ENCODE assay signal across 24 cellular contexts in the genomic region with DNA sequence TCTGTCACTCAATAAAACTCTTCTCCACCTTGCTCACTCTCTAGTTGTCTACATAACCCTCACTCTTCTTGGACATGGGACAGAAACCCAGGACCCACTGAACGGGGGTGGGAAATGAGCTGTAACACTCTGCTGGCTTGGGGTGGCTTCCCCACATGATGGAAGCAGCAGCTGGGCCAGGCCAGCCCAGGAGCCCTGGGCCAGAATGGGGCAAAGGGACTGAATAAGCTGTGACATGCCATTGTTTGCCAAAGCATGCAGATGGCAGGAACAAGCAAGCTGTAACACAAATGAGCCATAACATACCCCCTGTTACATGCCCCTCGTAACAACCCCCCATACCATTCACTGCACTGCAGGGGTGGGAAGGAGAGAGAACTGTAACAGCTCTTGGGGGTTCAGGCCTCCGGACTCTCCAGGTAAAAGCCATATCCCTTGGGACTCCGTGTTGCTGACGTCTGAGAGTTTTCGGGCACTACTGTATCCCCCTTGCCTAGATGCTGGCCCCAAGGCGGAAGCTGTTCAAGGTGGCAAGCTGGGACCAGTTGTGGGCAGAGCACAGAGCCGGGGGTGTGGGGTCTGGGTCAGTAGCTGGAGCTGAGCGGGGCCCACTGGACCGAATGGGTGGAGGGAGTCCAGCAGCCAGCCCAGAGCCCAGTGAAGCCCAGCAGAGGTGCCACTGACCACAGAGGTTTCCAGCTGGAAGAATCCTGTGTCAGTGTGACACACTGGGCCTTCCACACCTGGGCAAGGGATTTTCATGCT. TPM values are rescaled to one million over a fixed set of nuclear protein-coding genes. Genes with fewer than 3 reads are reported as not detected.
DNase-seq lines count a peak whose midpoint lies in the region; ATAC-seq and TF ChIP-seq lines count a peak whose summit lies in the region.
"Had no signal": no experiment of that assay in that cellular context is flagged by ENCODE, and none has a peak within 500 bp of the region (broad histone marks: within the 10 kb centered on the region; RNA-seq: fewer than 3 reads in every experiment).

No MANE protein-coding gene starts in this region.

- H3K9me3 ChIP-seq in testis = no peaks in the 10 kb centered on the region

- no peak overlapping the region for H3K4me3 Mint-ChIP-seq in stimulated activated naive CD8-positive, alpha-beta T cell treated with anti-CD3 and anti-CD28 coated beads, Interleukin-15, Interleukin-2, amounts not matched to agents 100 ng/mL and 50 ng/mL, for 24 hours
- H3K4me3 Mint-ChIP-seq: CD4-positive, CD25-positive, alpha-beta regulatory T cell; GM23338; IgD-negative memory B cell had no signal

- ATAC-seq in stimulated activated naive CD8-positive, alpha-beta T cell treated with anti-CD3 and anti-CD28 coated beads, Interleukin-15, Interleukin-2, amounts not matched to agents 100 U/mL and 50 U/mL, for 24 hours = no peak
- no peak for ATAC-seq in left lobe of liver
- ATAC-seq in sciatic nerve = no peak
- ATAC-seq: GM23338 had no signal

- H3K4me1 ChIP-seq in testis = no peaks in the 10 kb centered on the region

- intact Hi-C loops in sciatic nerve (cut with DNase I) = no loop called here
- intact Hi-C loops in testis (cut with DNase I; ENCODE audit: low total_unique reads) = no loop called here

- no peak overlapping the region for H3K27ac ChIP-seq in substantia nigra (ENCODE audit: low read depth, low read length, poor library complexity, severe bottlenecking)
- no peak overlapping the region for H3K27ac ChIP-seq in testis
- H3K27ac ChIP-seq: BLaER1, KMS-11, PC-9 had no signal

- H3K27me3 ChIP-seq in testis = no peaks in the 10 kb centered on the region
- H3K27me3 ChIP-seq: BLaER1 had no signal

- TF ChIP-seq POLR2A in testis (IDR thresholded peaks at IDR 0.05) = no peak

- no peaks in the 10 kb centered on the region for H3K4me1 Mint-ChIP-seq in stimulated activated naive CD8-positive, alpha-beta T cell treated with anti-CD3 and anti-CD28 coated beads, Interleukin-15, Interleukin-2, amounts not matched to agents 100 ng/mL and 50 ng/mL, for 24 hours (ENCODE audit: low read depth)
- H3K4me1 Mint-ChIP-seq: IgD-negative memory B cell had no signal

- 92 to 94% methylated on average over 8 to 10 of the region's 10 CpGs for WGBS in testis, 2 donors

- no peak overlapping the region for H3K4me3 ChIP-seq in testis
- H3K4me3 ChIP-seq: BLaER1, GM23338, PC-9 had no signal

- no peaks in the 10 kb centered on the region for H3K9me3 Mint-ChIP-seq in stimulated activated naive CD8-positive, alpha-beta T cell treated with anti-CD3 and anti-CD28 coated beads, Interleukin-15, Interleukin-2, amounts not matched to agents 100 ng/mL and 50 ng/mL, for 24 hours
- H3K9me3 Mint-ChIP-seq: CD4-positive, CD25-positive, alpha-beta regulatory T cell; IgD-negative memory B cell had no signal

- CTCF ChIA-PET in HEK293T (lab: Yijun Ruan, JAX) = interaction anchor here (1.6 kb wide), 1 partner anchor 7 kb away, joined by 3 read pairs; no protein-coding TSS in a partner anchor

- H3K36me3 ChIP-seq in testis (ENCODE audit: low read depth, missing control alignments) = no peaks in the 10 kb centered on the region
- H3K36me3 ChIP-seq: BLaER1 had no signal

- DNase-seq in stimulated activated naive CD8-positive, alpha-beta T cell treated with anti-CD3 and anti-CD28 coated beads, Interleukin-15, Interleukin-2, amounts not matched to agents 100 U/mL and 50 U/mL, for 24 hours = no peak
- DNase-seq in left lobe of liver (ENCODE audit: low spot score) (peak; percentile 23), sciatic nerve (ENCODE audit: low spot score) (peak; percentile 31), substantia nigra (lab: John Stamatoyannopoulos, UW) (no peak), testis (no peak), HEK293T (ENCODE audit: extremely low spot score) (no peak)
- DNase-seq: CD4-positive, CD25-positive, alpha-beta regulatory T cell; DMS153; DND-41; HCEC 1CT; MM.1S; NCI-H2029 treated with DMSO at 0.1 percent for 48 hours; NCI-H446 treated with DMSO at 0.1 percent for 48 hours; NCI-H526; RPMI8226; SHP77 had no signal

- peak overlapping the region; percentile 5 for H3K27ac Mint-ChIP-seq in stimulated activated naive CD8-positive, alpha-beta T cell treated with anti-CD3 and anti-CD28 coated beads, Interleukin-15, Interleukin-2, amounts not matched to agents 100 ng/mL and 50 ng/mL, for 24 hours
- H3K27ac Mint-ChIP-seq: GM23338, IgD-negative memory B cell had no signal

- no peak for TF ChIP-seq CTCF in testis (IDR thresholded peaks at IDR 0.05)

- POLR2A ChIA-PET in HEK293T (lab: Yijun Ruan, JAX) = no interaction called here

- H3K36me3 Mint-ChIP-seq in stimulated activated naive CD8-positive, alpha-beta T cell treated with anti-CD3 and anti-CD28 coated beads, Interleukin-15, Interleukin-2, amounts not matched to agents 100 ng/mL and 50 ng/mL, for 24 hours (ENCODE audit: low read depth) = no peaks in the 10 kb centered on the region
- H3K36me3 Mint-ChIP-seq: CD4-positive, CD25-positive, alpha-beta regulatory T cell; IgD-negative memory B cell had no signal

- no peaks in the 10 kb centered on the region for H3K27me3 Mint-ChIP-seq in stimulated activated naive CD8-positive, alpha-beta T cell treated with anti-CD3 and anti-CD28 coated beads, Interleukin-15, Interleukin-2, amounts not matched to agents 100 ng/mL and 50 ng/mL, for 24 hours
- H3K27me3 Mint-ChIP-seq: CD4-positive, CD25-positive, alpha-beta regulatory T cell had no signal

TF ChIP-seq in HEK293T, 16 proteins besides CTCF, POLR2A, EP300 and RAD21:
- TF ChIP-seq ELF4 (IDR thresholded peaks at IDR 0.05) = no peak
- TF ChIP-seq BHLHE40 (IDR thresholded peaks at IDR 0.05; ENCODE audit: borderline replicate concordance) = no peak
- TF ChIP-seq ARNT (IDR thresholded peaks at IDR 0.05) = no peak
- no peak for TF ChIP-seq NFRKB (IDR thresholded peaks at IDR 0.05)
- no peak for TF ChIP-seq HDGF (IDR thresholded peaks at IDR 0.05; ENCODE audit: borderline replicate concordance)
- TF ChIP-seq TARDBP (IDR thresholded peaks at IDR 0.05) = no peak
- no peak for TF ChIP-seq ZNF384 (IDR thresholded peaks at IDR 0.05)
- no peak for TF ChIP-seq CTBP1 (IDR thresholded peaks at IDR 0.05; ENCODE audit: borderline replicate concordance)
- TF ChIP-seq, protein P1, sequence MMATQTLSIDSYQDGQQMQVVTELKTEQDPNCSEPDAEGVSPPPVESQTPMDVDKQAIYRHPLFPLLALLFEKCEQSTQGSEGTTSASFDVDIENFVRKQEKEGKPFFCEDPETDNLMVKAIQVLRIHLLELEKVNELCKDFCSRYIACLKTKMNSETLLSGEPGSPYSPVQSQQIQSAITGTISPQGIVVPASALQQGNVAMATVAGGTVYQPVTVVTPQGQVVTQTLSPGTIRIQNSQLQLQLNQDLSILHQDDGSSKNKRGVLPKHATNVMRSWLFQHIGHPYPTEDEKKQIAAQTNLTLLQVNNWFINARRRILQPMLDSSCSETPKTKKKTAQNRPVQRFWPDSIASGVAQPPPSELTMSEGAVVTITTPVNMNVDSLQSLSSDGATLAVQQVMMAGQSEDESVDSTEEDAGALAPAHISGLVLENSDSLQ (IDR thresholded peaks at IDR 0.05) = no peak
- TF ChIP-seq L3MBTL2 (conservative IDR thresholded peaks at IDR 0.05) = no peak

RNA-seq across cellular contexts. Expression of a gene that starts 56.1 kb away (rescaled TPM):
- total RNA-seq in left lobe of liver (not detected), sciatic nerve (not detected), testis (10 to 100 TPM; 44.5 to 51.8 TPM)
- 107 TPM for polyA plus RNA-seq in testis (ENCODE audit: insufficient read depth, low read depth, low replicate concordance)
- total RNA-seq: CD4-positive, CD25-positive, alpha-beta regulatory T cell; PC-9; SK-MEL-5 had no signal
- polyA plus RNA-seq: AG04450; CD4-positive, CD25-positive, alpha-beta regulatory T cell; IgD-negative memory B cell had no signal

Comparison
In these comparisons a context has a peak if more than half of its experiments do, and no peak if none do; other contexts are left out.
1. DNase-seq: peak in left lobe of liver (single experiment) and sciatic nerve (single experiment); none in stimulated activated naive CD8-positive, alpha-beta T cell treated with anti-CD3 and anti-CD28 coated beads, Interleukin-15, Interleukin-2, amounts not matched to agents 100 U/mL and 50 U/mL, for 24 hours (single experiment), substantia nigra (0 of 49), testis (single experiment) and HEK293T (single experiment).
2. RNA of a gene that starts 56.1 kb away (total RNA-seq): 44.5 to 51.8 TPM in testis; not detected in left lobe of liver (single experiment) and not detected in sciatic nerve (single experiment); every median in the first group is over 10 times any median in the second.